ENCODE assay signal across 7 cellular contexts in the genomic region with DNA sequence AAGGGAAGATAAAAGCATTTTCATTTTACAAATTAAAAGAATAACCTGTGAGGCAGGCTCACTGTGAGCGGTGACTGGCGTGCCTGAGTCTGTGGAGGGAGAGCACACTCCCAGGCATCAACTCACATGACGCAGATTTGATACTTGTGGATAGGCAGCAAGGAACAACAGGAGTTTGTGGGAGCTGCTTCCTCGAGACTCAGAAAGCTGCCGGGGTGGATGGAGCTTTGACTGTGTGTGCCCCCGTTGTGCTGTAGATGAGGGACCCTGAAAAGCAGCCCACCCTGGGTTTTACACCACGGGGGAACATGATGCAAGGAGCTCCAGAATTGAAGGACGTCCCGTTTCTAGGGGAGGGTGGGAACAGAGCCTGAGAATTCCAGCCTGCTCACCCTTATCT.
DNase-seq lines count a peak whose midpoint lies in the region; TF ChIP-seq lines count a peak whose summit lies in the region.
"Not testable (repeated sequence)": the region's sequence is repeated elsewhere in the genome, so short reads cannot be mapped to it uniquely, and the experiment has no call there.

No MANE protein-coding gene starts in this region.

- H3K9me3 ChIP-seq in endodermal cell (ENCODE audit: control insufficient read depth, low read length): peaks cover 93% of the 10 kb centered on the region
- not testable (repeated sequence) for H3K9me3 ChIP-seq in esophagus muscularis mucosa, testis, vagina

- not testable (repeated sequence) for TF ChIP-seq POLR2A in esophagus muscularis mucosa (IDR thresholded peaks at IDR 0.05; ENCODE audit: low read depth); testis (IDR thresholded peaks at IDR 0.05); vagina (IDR thresholded peaks at IDR 0.05)

- 68 to 84% methylated on average over 3 to 7 of the region's 9 CpGs for WGBS in endodermal cell (ENCODE audit: insufficient coverage in 1 of 2, insufficient read length in 1 of 2), 2 experiments
- 50% methylated on average over 9 of the region's 9 CpGs for WGBS in esophagus muscularis mucosa
- 35 to 38% methylated on average over 9 of the region's 9 CpGs for WGBS in testis, 2 donors

- not testable (repeated sequence) for H3K36me3 ChIP-seq in endodermal cell (ENCODE audit: control insufficient read depth, insufficient read depth, low read length); esophagus muscularis mucosa; testis (ENCODE audit: low read depth, missing control alignments); vagina

- H3K9me3 Mint-ChIP-seq in endodermal cell; osteocyte (ENCODE audit: unreplicated experiment); type B pancreatic cell: not testable (repeated sequence)

- not testable (repeated sequence) for DNase-seq in endodermal cell
- DNase-seq in esophagus muscularis mucosa (ENCODE audit: extremely low spot score): peak; percentile 70
- DNase-seq in islet precursor cell: peak; percentile 1
- peak; percentile 84 for DNase-seq in osteocyte (ENCODE audit: extremely low spot score, unreplicated experiment)
- peak; percentile 82 for DNase-seq in testis
- DNase-seq in type B pancreatic cell (ENCODE audit: extremely low spot score, unreplicated experiment): peak; percentile 60
- peak; percentile 34 to 61 for DNase-seq in vagina (ENCODE audit: extremely low spot score in 2 of 2)

- H3K27me3 ChIP-seq in endodermal cell (ENCODE audit: control insufficient read depth, insufficient read depth, low read length, poor library complexity, severe bottlenecking); testis; vagina: not testable (repeated sequence)
- H3K27me3 ChIP-seq in esophagus muscularis mucosa: peaks cover 0 to 27% (median 0%) of the 10 kb centered on the region in 4 donors

- H3K4me1 Mint-ChIP-seq in endodermal cell; osteocyte (ENCODE audit: unreplicated experiment); type B pancreatic cell (ENCODE audit: unreplicated experiment): not testable (repeated sequence)

- not testable (repeated sequence) for TF ChIP-seq CTCF in endodermal cell (conservative IDR thresholded peaks at IDR 0.05); esophagus muscularis mucosa (IDR thresholded peaks at IDR 0.05); osteocyte (IDR thresholded peaks at IDR 0.05); testis (IDR thresholded peaks at IDR 0.05); type B pancreatic cell (conservative IDR thresholded peaks at IDR 0.05); vagina (IDR thresholded peaks at IDR 0.05)

- not testable (repeated sequence) for TF ChIP-seq EP300 in esophagus muscularis mucosa (IDR thresholded peaks at IDR 0.05)

- not testable (repeated sequence) for H3K27me3 Mint-ChIP-seq in endodermal cell (ENCODE audit: insufficient read depth); osteocyte (ENCODE audit: unreplicated experiment); type B pancreatic cell

- intact Hi-C loops in esophagus muscularis mucosa (cut with DNase I); testis (cut with DNase I; ENCODE audit: low total_unique reads); vagina (cut with DNase I): not testable (repeated sequence)

- peak overlapping the region; percentile 48 for H3K4me3 ChIP-seq in endodermal cell (ENCODE audit: low read length)
- H3K4me3 ChIP-seq in esophagus muscularis mucosa, testis, vagina: not testable (repeated sequence)

- H3K36me3 Mint-ChIP-seq in endodermal cell (ENCODE audit: low read depth); osteocyte (ENCODE audit: unreplicated experiment); type B pancreatic cell: not testable (repeated sequence)

- H3K27ac ChIP-seq in endodermal cell (ENCODE audit: low read depth, low read length); esophagus muscularis mucosa (replicated peaks in 1 of 4); testis; vagina: not testable (repeated sequence)

- not testable (repeated sequence) for H3K9ac ChIP-seq in endodermal cell (ENCODE audit: extremely low read depth, low read length, poor library complexity, severe bottlenecking)

- H3K27ac Mint-ChIP-seq in endodermal cell; osteocyte (ENCODE audit: unreplicated experiment); type B pancreatic cell: not testable (repeated sequence)

- H3K4me3 Mint-ChIP-seq in endodermal cell; osteocyte (ENCODE audit: unreplicated experiment); type B pancreatic cell: not testable (repeated sequence)

- not testable (repeated sequence) for H3K4me1 ChIP-seq in endodermal cell (ENCODE audit: control insufficient read depth, insufficient read depth, low read length); esophagus muscularis mucosa; testis; vagina
